In the genomic region with DNA sequence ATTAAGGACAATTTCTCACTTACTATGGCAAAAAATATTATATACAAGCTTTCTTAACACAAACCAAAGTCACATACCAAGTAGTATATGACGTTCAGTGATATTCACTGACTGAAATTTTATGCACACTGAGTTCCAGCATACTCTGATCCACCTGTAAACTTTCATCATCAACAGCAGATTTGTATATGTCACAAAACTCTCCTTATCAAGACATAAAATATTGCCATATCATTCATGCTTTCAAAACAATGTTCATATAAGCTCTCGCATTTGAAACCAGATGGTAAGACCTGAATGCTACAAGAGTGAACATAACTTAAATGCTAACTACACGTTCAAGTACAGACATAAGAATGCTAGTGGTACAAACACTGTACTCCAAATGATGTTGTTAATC, we compare ENCODE assay signal across 15 cellular contexts.
"Had no signal": no experiment of that assay in that cellular context is flagged by ENCODE, and none has a peak within 500 bp of the region (broad histone marks: within the 10 kb centered on the region; RNA-seq: fewer than 3 reads in every experiment).

No MANE protein-coding gene starts in this region.

- H3K27me3 ChIP-seq: dorsolateral prefrontal cortex, foreskin keratinocyte, upper lobe of left lung had no signal

- H3K27ac Mint-ChIP-seq: activated CD8-positive, alpha-beta memory T cell treated with anti-CD3 and anti-CD28 coated beads, Interleukin-2, amount 10 ng/mL, durations not matched to agents 7 days and 5 days; activated naive CD8-positive, alpha-beta T cell treated with anti-CD3 and anti-CD28 coated beads, Interleukin-2, amount 10 ng/mL, durations not matched to agents 7 days and 5 days; T-helper 1 cell treated with Interleukin-12 subunit alpha and Interleukin-12 subunit beta and Interleukin-4 antibody, amounts not matched to agents 30 μg/mL and 1 μg/mL, for 36 hours had no signal

- H3K27me3 Mint-ChIP-seq: activated CD8-positive, alpha-beta memory T cell treated with anti-CD3 and anti-CD28 coated beads, Interleukin-2, amount 10 ng/mL, durations not matched to agents 7 days and 5 days; activated naive CD8-positive, alpha-beta T cell treated with anti-CD3 and anti-CD28 coated beads, Interleukin-2, amount 10 ng/mL, durations not matched to agents 7 days and 5 days had no signal

- DNase-seq: activated CD4-positive, alpha-beta T cell treated with anti-CD3 and anti-CD28 coated beads, Interleukin-2, amount 50 U/mL, for 1 hour; activated CD8-positive, alpha-beta memory T cell treated with anti-CD3 and anti-CD28 coated beads, Interleukin-2, amount 10 ng/mL, durations not matched to agents 7 days and 5 days; activated gamma-delta T cell; activated naive CD8-positive, alpha-beta T cell treated with anti-CD3 and anti-CD28 coated beads, Interleukin-2, amount 10 ng/mL, durations not matched to agents 7 days and 5 days; activated T-cell treated with anti-CD3 and anti-CD28 coated beads, Interleukin-2, amount 50 U/mL, for 4 hours; anterior cingulate cortex; dorsolateral prefrontal cortex; foreskin keratinocyte; head of caudate nucleus; left colon; mucosa of descending colon; stimulated activated CD4-positive, alpha-beta T cell treated with anti-CD3 and anti-CD28 coated beads, Interleukin-2, amount 100 ng/mL, for 48 hours; stimulated activated naive CD8-positive, alpha-beta T cell treated with anti-CD3 and anti-CD28 coated beads, Interleukin-15, Interleukin-2, amounts not matched to agents 100 U/mL and 50 U/mL, for 24 hours; upper lobe of left lung had no signal

- H3K4me1 ChIP-seq: foreskin keratinocyte had no signal

- H3K9me3 ChIP-seq: mucosa of descending colon, upper lobe of left lung had no signal

- H3K4me3 Mint-ChIP-seq: activated CD8-positive, alpha-beta memory T cell treated with anti-CD3 and anti-CD28 coated beads, Interleukin-2, amount 10 ng/mL, durations not matched to agents 7 days and 5 days; activated naive CD8-positive, alpha-beta T cell treated with anti-CD3 and anti-CD28 coated beads, Interleukin-2, amount 10 ng/mL, durations not matched to agents 7 days and 5 days; activated T-cell treated with anti-CD3 and anti-CD28 coated beads, Interleukin-2, amount 50 U/mL, for 4 hours; T-helper 1 cell treated with Interleukin-12 subunit alpha and Interleukin-12 subunit beta and Interleukin-4 antibody, amounts not matched to agents 30 μg/mL and 1 μg/mL, for 36 hours had no signal

- H3K4me3 ChIP-seq: dorsolateral prefrontal cortex, mucosa of descending colon, upper lobe of left lung had no signal

- H3K9me3 Mint-ChIP-seq: activated naive CD8-positive, alpha-beta T cell treated with anti-CD3 and anti-CD28 coated beads, Interleukin-2, amount 10 ng/mL, durations not matched to agents 7 days and 5 days; activated T-cell treated with anti-CD3 and anti-CD28 coated beads, Interleukin-2, amount 50 U/mL, for 4 hours; T-helper 1 cell treated with Interleukin-12 subunit alpha and Interleukin-12 subunit beta and Interleukin-4 antibody, amounts not matched to agents 30 μg/mL and 1 μg/mL, for 36 hours had no signal

- H3K27ac ChIP-seq: foreskin keratinocyte, upper lobe of left lung had no signal

- ATAC-seq: activated CD8-positive, alpha-beta memory T cell treated with anti-CD3 and anti-CD28 coated beads, Interleukin-2, amount 10 ng/mL, durations not matched to agents 7 days and 5 days; activated T-cell treated with anti-CD3 and anti-CD28 coated beads, Interleukin-2, amount 50 U/mL, for 4 hours; foreskin keratinocyte; left colon; mucosa of descending colon; stimulated activated naive CD8-positive, alpha-beta T cell treated with anti-CD3 and anti-CD28 coated beads, Interleukin-15, Interleukin-2, amounts not matched to agents 100 U/mL and 50 U/mL, for 24 hours had no signal
